ENCODE assay signal across 27 cellular contexts in genomic region chr1:57360846-57361407, GRCh38.
DNase-seq lines count a peak whose midpoint lies in the region; ATAC-seq, FAIRE-seq and TF ChIP-seq lines count a peak whose summit lies in the region.
"Had no signal": no experiment of that assay in that cellular context is flagged by ENCODE, and none has a peak within 500 bp of the region (broad histone marks: within the 10 kb centered on the region; RNA-seq: fewer than 3 reads in every experiment).

No MANE protein-coding gene starts in this region.

- no peak for TF ChIP-seq EP300 in neural cell (conservative IDR thresholded peaks at IDR 0.05; ENCODE audit: poor library complexity, severe bottlenecking)

- no peaks in the 10 kb centered on the region for H3K36me3 ChIP-seq in neural cell (ENCODE audit: insufficient read depth, low read length)
- H3K36me3 ChIP-seq in pancreas = no peaks in the 10 kb centered on the region
- H3K36me3 ChIP-seq: BE2C, BLaER1 had no signal

- no peaks in the 10 kb centered on the region for H4K20me1 ChIP-seq in neural cell (ENCODE audit: insufficient read depth)
- H4K20me1 ChIP-seq: BLaER1 had no signal

- no peak for TF ChIP-seq RAD21 in neural cell (conservative IDR thresholded peaks at IDR 0.05)

- H3K4me3 ChIP-seq in neural cell (ENCODE audit: low read length) = no peak overlapping the region
- H3K4me3 ChIP-seq in pancreas = no peak overlapping the region
- H3K4me3 ChIP-seq: A549, BLaER1 had no signal

- intact Hi-C loops in left ventricle myocardium superior (cut with micrococcal nuclease) (no loop called here), Right ventricle myocardium inferior (cut with DNase I) (loop anchor here (5.0 kb wide), 1 partner anchor 61 kb away; the partner anchor contains the start of gene DAB1), pancreas (cut with DNase I) (no loop called here)

- no peaks in the 10 kb centered on the region for H3K4me1 ChIP-seq in pancreas
- H3K4me1 ChIP-seq: A549, BE2C had no signal

- H3F3A ChIP-seq in neural cell (ENCODE audit: insufficient read depth, low read length, poor library complexity, severe bottlenecking) = no peaks in the 10 kb centered on the region

- peak overlapping the region; percentile 39 for H3K27ac ChIP-seq in neural cell (ENCODE audit: low read length)
- no peak overlapping the region for H3K27ac ChIP-seq in pancreas
- H3K27ac ChIP-seq: 22Rv1, A549, BLaER1 had no signal

- peak; percentile 63 for DNase-seq in NCI-H82 (lab: John Stamatoyannopoulos, UW)
- DNase-seq in NCI-H82 treated with DMSO at 0.1 percent for 48 hours (lab: John Stamatoyannopoulos, UW; ENCODE audit: unreplicated experiment) = no peak
- DNase-seq in left ventricle myocardium superior = no peak
- DNase-seq in Right ventricle myocardium inferior (ENCODE audit: missing footprints) = no peak
- peak; percentile 61 for DNase-seq in cerebellar cortex (ENCODE audit: low spot score)
- no peak for DNase-seq in pancreas
- DNase-seq: ACHN; BE2C; CD4-positive, alpha-beta memory T cell; CD4-positive, CD25-positive, alpha-beta regulatory T cell; CD8-positive, alpha-beta memory T cell; COR-L47; DMS 273 treated with DMSO at 0.1 percent for 48 hours; DMS153; DMS53; DMS79; DND-41; EL; GF-D8 had no signal

- H3K79me2 ChIP-seq in neural cell (replicated peaks; ENCODE audit: insufficient read depth, low read length) = peaks cover 5% of the 10 kb centered on the region

- no peak overlapping the region for H3K4me2 ChIP-seq in neural cell (ENCODE audit: low read length)
- H3K4me2 ChIP-seq: A549, BLaER1 had no signal

- H3K27me3 ChIP-seq in neural cell (ENCODE audit: insufficient read depth, low read depth, low read length) = no peaks in the 10 kb centered on the region
- no peaks in the 10 kb centered on the region for H3K27me3 ChIP-seq in pancreas
- H3K27me3 ChIP-seq: BE2C, BLaER1 had no signal

- H3K9me3 ChIP-seq in neural cell (ENCODE audit: low read length) (no peaks in the 10 kb centered on the region), pancreas (no peaks in the 10 kb centered on the region)
- H3K9me3 ChIP-seq: A549, BE2C had no signal

- no peak overlapping the region for H2AFZ ChIP-seq in neural cell (ENCODE audit: low read depth, low read length)

- WGBS in pancreas, 2 donors = 77 to 93% methylated on average over 4 of the region's 4 CpGs

- TF ChIP-seq CTCF in neural cell (IDR thresholded peaks at IDR 0.05; ENCODE audit: poor library complexity, severe bottlenecking) = no peak
- TF ChIP-seq CTCF in pancreas (IDR thresholded peaks at IDR 0.05) = no peak

- H3K9me2 ChIP-seq in neural cell (ENCODE audit: insufficient read depth, low read length) = no peaks in the 10 kb centered on the region

- no peak overlapping the region for H3K9ac ChIP-seq in neural cell (ENCODE audit: low read length)
- H3K9ac ChIP-seq: BLaER1 had no signal

- no peak for FAIRE-seq in pancreas (lab: Jason Lieb, UNC)
- FAIRE-seq: A549, G401.6, GM12891, GM19239 had no signal

- ATAC-seq in left ventricle myocardium superior (peak; percentile 56), Right ventricle myocardium inferior (no peak), GM18517 (IDR thresholded peaks at IDR 0.05; ENCODE audit: unreplicated experiment) (no peak), pancreas (no peak)
- ATAC-seq: A549 had no signal

TF ChIP-seq in neural cell, 6 proteins besides CTCF, POLR2A, EP300 and RAD21:
- TF ChIP-seq POLR2AphosphoS5 (IDR thresholded peaks at IDR 0.05) (no peak), SMC3 (conservative IDR thresholded peaks at IDR 0.05; ENCODE audit: poor library complexity) (no peak), EZH2 (IDR thresholded peaks at IDR 0.05; ENCODE audit: borderline replicate concordance, insufficient read depth, low read length, poor library complexity, severe bottlenecking) (no peak), TAF1 (IDR thresholded peaks at IDR 0.05; ENCODE audit: low read depth) (no peak), MXI1 (conservative IDR thresholded peaks at IDR 0.05; ENCODE audit: poor library complexity, severe bottlenecking) (no peak), REST (IDR thresholded peaks at IDR 0.05; ENCODE audit: borderline replicate concordance) (no peak)

Comparison
In these comparisons a context has a peak if more than half of its experiments do, and no peak if none do; other contexts are left out.
1. DNase-seq: peak in NCI-H82 (single experiment) and cerebellar cortex (single experiment); none in NCI-H82 treated with DMSO at 0.1 percent for 48 hours (single experiment), left ventricle myocardium superior (single experiment), Right ventricle myocardium inferior (single experiment) and pancreas (0 of 6).